ENCODE assay signal across 2 cellular contexts in genomic region chr9:33908114-33908513, GRCh38.
TF ChIP-seq lines count a peak whose summit lies in the region.

No MANE protein-coding gene starts in this region.

TF ChIP-seq in GM23338, 12 proteins besides CTCF, POLR2A, EP300 and RAD21:
- TF ChIP-seq EZH2phosphoT487 (IDR thresholded peaks at IDR 0.05; ENCODE audit: unreplicated experiment) (no peak), NANOG (IDR thresholded peaks at IDR 0.05; ENCODE audit: borderline replicate concordance) (no peak), ETS1 (IDR thresholded peaks at IDR 0.05) (no peak), ZNF114 (CRISPR knock-in tag; IDR thresholded peaks at IDR 0.05) (no peak), REST (IDR thresholded peaks at IDR 0.05; ENCODE audit: unreplicated experiment) (no peak), CREB1 (CRISPR knock-in tag; IDR thresholded peaks at IDR 0.05; ENCODE audit: low read depth) (no peak), ZNF331 (CRISPR knock-in tag; IDR thresholded peaks at IDR 0.05; ENCODE audit: low read depth) (no peak), JUNB (IDR thresholded peaks at IDR 0.05; ENCODE audit: unreplicated experiment) (no peak), POLR2AphosphoS5 (IDR thresholded peaks at IDR 0.05; ENCODE audit: low read depth) (no peak), EZH2 (IDR thresholded peaks at IDR 0.05; ENCODE audit: low read depth, unreplicated experiment) (no peak), ZNF462 (CRISPR knock-in tag; IDR thresholded peaks at IDR 0.05) (no peak)

TF ChIP-seq in K562, 482 proteins besides CTCF, POLR2A, EP300 and RAD21:
- TF ChIP-seq ZNF431 (CRISPR knock-in tag; IDR thresholded peaks at IDR 0.05) (no peak), NFYB (IDR thresholded peaks at IDR 0.05; ENCODE audit: extremely low read depth, insufficient read length) (peak; percentile 31), RBM25 (IDR thresholded peaks at IDR 0.05; ENCODE audit: low read depth, low read length, severe bottlenecking) (no peak), RFX1 (IDR thresholded peaks at IDR 0.05) (peak; percentile 57), RBM22 (IDR thresholded peaks at IDR 0.05; ENCODE audit: low read depth, low read length, poor library complexity, severe bottlenecking) (no peak)
